Comparison of ENCODE assay signal across 8 cellular contexts in the genomic region with DNA sequence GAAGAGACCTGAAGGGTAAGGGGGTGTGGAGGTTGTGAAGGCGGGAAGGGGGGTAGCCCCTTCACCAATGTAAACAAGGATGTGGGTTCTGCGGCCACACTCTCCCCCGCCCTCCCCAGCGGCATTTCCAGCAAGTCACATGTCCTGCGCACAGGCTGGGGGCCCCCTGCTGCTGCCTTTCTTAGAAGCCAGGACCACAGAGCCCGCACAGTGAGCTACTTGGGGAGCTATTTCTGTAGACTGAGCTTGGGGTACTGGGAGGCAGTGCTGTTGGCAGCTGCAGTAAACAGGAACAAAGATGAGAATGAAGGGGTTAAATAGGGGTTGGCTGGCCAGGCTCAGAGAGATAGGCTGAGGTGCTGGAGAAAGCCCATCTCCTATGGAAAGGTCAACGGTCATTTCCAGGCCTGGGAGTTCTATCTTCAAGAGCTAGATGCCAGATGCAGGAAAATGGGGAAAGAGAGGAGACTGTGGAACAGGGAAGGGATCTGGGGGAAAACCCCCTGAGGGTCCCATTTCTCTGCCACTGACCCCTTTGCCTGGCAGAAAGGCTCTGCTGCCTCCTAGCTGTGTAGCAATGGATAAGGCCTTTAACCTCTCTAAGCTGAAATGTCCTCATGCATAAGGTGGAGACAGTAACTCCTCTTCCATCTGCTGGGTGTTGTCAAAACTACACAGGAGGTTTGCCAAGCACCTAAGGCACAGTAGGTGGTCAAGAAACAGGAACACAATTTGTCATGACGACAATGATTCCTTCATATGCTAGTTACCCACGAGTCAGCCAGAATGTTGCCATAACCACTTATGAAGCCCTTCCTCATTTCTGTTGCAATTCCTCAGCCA. TPM values are rescaled to one million over a fixed set of nuclear protein-coding genes. Genes with fewer than 3 reads are reported as not detected.
DNase-seq lines count a peak whose midpoint lies in the region; ATAC-seq and TF ChIP-seq lines count a peak whose summit lies in the region.

No MANE protein-coding gene starts in this region.

- TF ChIP-seq POLR2A in GM18505 (IDR thresholded peaks at IDR 0.05; ENCODE audit: borderline replicate concordance, extremely low read depth, insufficient read depth, insufficient read length) = peak; percentile 36

- ATAC-seq in GM18505 (IDR thresholded peaks at IDR 0.05; ENCODE audit: unreplicated experiment) (peak; percentile 64), HG02852 (IDR thresholded peaks at IDR 0.05; ENCODE audit: unreplicated experiment) (peak; percentile 60)

- peak; percentile 86 for DNase-seq in activated effector memory CD4-positive, alpha-beta T cell treated with Interleukin-2 at 50 U/mL for 16 hours
- DNase-seq in iPS-NIHi7 (ENCODE audit: extremely low spot score) (peak; percentile 35), kidney glomerular epithelial cell (lab: John Stamatoyannopoulos, UW) (no peak), HT-29 (ENCODE audit: low spot score) (no peak)
- DNase-seq in stimulated activated CD8-positive, alpha-beta memory T cell treated with anti-CD3 and anti-CD28 coated beads, Interleukin-15, amount 100 ng/mL, for 48 hours (ENCODE audit: low read depth in 2 of 2) = peak; percentile 85 to 92

TF ChIP-seq in PFSK-1, 5 proteins besides CTCF, POLR2A, EP300 and RAD21:
- TF ChIP-seq, protein P1, sequence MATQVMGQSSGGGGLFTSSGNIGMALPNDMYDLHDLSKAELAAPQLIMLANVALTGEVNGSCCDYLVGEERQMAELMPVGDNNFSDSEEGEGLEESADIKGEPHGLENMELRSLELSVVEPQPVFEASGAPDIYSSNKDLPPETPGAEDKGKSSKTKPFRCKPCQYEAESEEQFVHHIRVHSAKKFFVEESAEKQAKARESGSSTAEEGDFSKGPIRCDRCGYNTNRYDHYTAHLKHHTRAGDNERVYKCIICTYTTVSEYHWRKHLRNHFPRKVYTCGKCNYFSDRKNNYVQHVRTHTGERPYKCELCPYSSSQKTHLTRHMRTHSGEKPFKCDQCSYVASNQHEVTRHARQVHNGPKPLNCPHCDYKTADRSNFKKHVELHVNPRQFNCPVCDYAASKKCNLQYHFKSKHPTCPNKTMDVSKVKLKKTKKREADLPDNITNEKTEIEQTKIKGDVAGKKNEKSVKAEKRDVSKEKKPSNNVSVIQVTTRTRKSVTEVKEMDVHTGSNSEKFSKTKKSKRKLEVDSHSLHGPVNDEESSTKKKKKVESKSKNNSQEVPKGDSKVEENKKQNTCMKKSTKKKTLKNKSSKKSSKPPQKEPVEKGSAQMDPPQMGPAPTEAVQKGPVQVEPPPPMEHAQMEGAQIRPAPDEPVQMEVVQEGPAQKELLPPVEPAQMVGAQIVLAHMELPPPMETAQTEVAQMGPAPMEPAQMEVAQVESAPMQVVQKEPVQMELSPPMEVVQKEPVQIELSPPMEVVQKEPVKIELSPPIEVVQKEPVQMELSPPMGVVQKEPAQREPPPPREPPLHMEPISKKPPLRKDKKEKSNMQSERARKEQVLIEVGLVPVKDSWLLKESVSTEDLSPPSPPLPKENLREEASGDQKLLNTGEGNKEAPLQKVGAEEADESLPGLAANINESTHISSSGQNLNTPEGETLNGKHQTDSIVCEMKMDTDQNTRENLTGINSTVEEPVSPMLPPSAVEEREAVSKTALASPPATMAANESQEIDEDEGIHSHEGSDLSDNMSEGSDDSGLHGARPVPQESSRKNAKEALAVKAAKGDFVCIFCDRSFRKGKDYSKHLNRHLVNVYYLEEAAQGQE (IDR thresholded peaks at IDR 0.05; ENCODE audit: insufficient read depth in 1 of 2, low read depth in 2 of 2, low read length in 2 of 2) = no peak
- TF ChIP-seq FOXP2 (optimal IDR thresholded peaks at IDR 0.05; ENCODE audit: borderline replicate concordance, extremely low read depth, extremely low read length, insufficient read depth) = peak; percentile 25

RNA-seq across cellular contexts. Expression of a gene that starts 18.5 kb away (rescaled TPM):
- 6.9 TPM for polyA plus RNA-seq in PFSK-1 (2012; ENCODE audit: insufficient read length, low read depth)
- 13.4 and 14.9 TPM in 2 replicates for total RNA-seq in HT-29 (2014; rRNA removed; shearing (Covaris generic))

RNA-seq across cellular contexts. Expression of a gene that starts 20.1 kb away (rescaled TPM):
- polyA plus RNA-seq in PFSK-1 (2012; ENCODE audit: insufficient read length, low read depth) = 85.9 TPM
- 42.8 and 48.6 TPM in 2 replicates for total RNA-seq in HT-29 (2014; rRNA removed; shearing (Covaris generic))

RNA-seq across cellular contexts. Expression of a gene that starts 25.8 kb away (rescaled TPM):
- polyA plus RNA-seq in PFSK-1 (2012; ENCODE audit: insufficient read length, low read depth) = 31.3 TPM
- total RNA-seq in HT-29 (2014; rRNA removed; shearing (Covaris generic)) = 66.8 and 75.0 TPM in 2 replicates

RNA-seq across cellular contexts. Expression of a gene that starts 34.4 kb away (rescaled TPM):
- polyA plus RNA-seq in PFSK-1 (2012; ENCODE audit: insufficient read length, low read depth) = 4.0 TPM
- total RNA-seq in HT-29 (2014; rRNA removed; shearing (Covaris generic)) = 0.18 TPM in 1 of 2 replicates, not detected in the other

RNA-seq across cellular contexts. Expression of a gene that starts 39.6 kb away (rescaled TPM):
- polyA plus RNA-seq in PFSK-1 (2012; ENCODE audit: insufficient read length, low read depth) = 214 TPM
- 86.3 and 97.5 TPM in 2 replicates for total RNA-seq in HT-29 (2014; rRNA removed; shearing (Covaris generic))

Comparison
In these comparisons a context has a peak if more than half of its experiments do, and no peak if none do; other contexts are left out.
1. DNase-seq: peak in activated effector memory CD4-positive, alpha-beta T cell treated with Interleukin-2 at 50 U/mL for 16 hours (single experiment), iPS-NIHi7 (single experiment) and stimulated activated CD8-positive, alpha-beta memory T cell treated with anti-CD3 and anti-CD28 coated beads, Interleukin-15, amount 100 ng/mL, for 48 hours (2 of 2); none in kidney glomerular epithelial cell (single experiment) and HT-29 (single experiment).